In the genomic region with DNA sequence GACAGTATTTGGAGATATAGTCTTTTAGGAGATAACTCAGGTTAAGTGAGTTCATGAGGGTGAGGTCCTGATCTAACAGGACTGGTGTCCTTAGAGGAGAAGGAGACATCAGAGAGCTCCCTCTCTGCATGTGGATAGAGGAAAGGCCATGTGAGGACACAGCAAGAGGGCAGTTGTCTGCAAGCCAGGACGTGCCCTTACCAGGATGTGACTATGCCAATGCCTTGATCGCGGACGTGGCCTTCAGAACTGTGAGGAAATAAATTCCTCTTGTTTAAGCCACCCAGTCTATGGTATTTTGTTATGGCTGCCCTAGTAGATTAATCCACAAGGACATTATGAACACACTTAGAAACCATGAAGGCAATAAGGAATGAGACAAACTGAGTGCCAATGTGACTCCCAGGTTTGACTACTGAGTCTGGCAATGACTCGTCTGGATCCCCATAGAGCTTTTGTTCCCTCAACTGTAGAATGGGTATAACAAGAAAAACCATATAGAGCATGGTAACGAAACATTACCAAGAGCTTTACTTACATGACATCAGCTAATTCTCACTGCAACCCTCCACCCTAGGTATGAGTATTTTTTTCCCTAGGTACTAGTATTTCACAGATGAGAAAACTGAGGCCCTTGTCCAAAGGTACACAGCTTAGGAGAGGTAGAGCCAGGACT, we compare ENCODE assay signal across 15 cellular contexts. TPM values are rescaled to one million over a fixed set of nuclear protein-coding genes. Genes with fewer than 3 reads are reported as not detected.
DNase-seq lines count a peak whose midpoint lies in the region; ATAC-seq and TF ChIP-seq lines count a peak whose summit lies in the region.
"Had no signal": no experiment of that assay in that cellular context is flagged by ENCODE, and none has a peak within 500 bp of the region (broad histone marks: within the 10 kb centered on the region; RNA-seq: fewer than 3 reads in every experiment).

No MANE protein-coding gene starts in this region.

- H3K27ac Mint-ChIP-seq in naive thymus-derived CD4-positive, alpha-beta T cell = no peak overlapping the region
- H3K27ac Mint-ChIP-seq: CD4-positive, alpha-beta T cell had no signal

- TF ChIP-seq EP300 in ovary (IDR thresholded peaks at IDR 0.05) = no peak

- H3K27me3 ChIP-seq in prostate gland (replicated peaks; ENCODE audit: insufficient read depth) = no peaks in the 10 kb centered on the region
- H3K27me3 ChIP-seq in naive thymus-derived CD4-positive, alpha-beta T cell (ENCODE audit: control insufficient read depth in 2 of 2, insufficient read depth in 2 of 2, low read length in 2 of 2) = no peaks in the 10 kb centered on the region
- no peaks in the 10 kb centered on the region for H3K27me3 ChIP-seq in ovary
- H3K27me3 ChIP-seq: SJSA1 had no signal

- peaks cover 4 to 55% (median 23%) of the 10 kb centered on the region in 5 donors for H3K36me3 Mint-ChIP-seq in naive thymus-derived CD4-positive, alpha-beta T cell

- H3K4me1 Mint-ChIP-seq in naive thymus-derived CD4-positive, alpha-beta T cell = peaks cover 30 to 48% (median 43%) of the 10 kb centered on the region in 7 donors

- no peaks in the 10 kb centered on the region for H3K27me3 Mint-ChIP-seq in naive thymus-derived CD4-positive, alpha-beta T cell
- H3K27me3 Mint-ChIP-seq: CD4-positive, alpha-beta T cell had no signal

- H3K9me3 ChIP-seq in HEK293 (ENCODE audit: control insufficient read depth, insufficient read depth, low read depth, low read length) (no peaks in the 10 kb centered on the region), prostate gland (no peaks in the 10 kb centered on the region), ovary (no peaks in the 10 kb centered on the region)
- no peaks in the 10 kb centered on the region for H3K9me3 ChIP-seq in naive thymus-derived CD4-positive, alpha-beta T cell (ENCODE audit: control insufficient read depth in 2 of 3, low read length in 3 of 3)
- H3K9me3 ChIP-seq: lower lobe of right lung, SJSA1 had no signal

- H3K4me1 ChIP-seq in HEK293 (ENCODE audit: control insufficient read depth, insufficient read depth, low read length) (peaks cover 4% of the 10 kb centered on the region; the same call in 1 of the 2 replicates), prostate gland (replicated peaks) (peaks cover 11% of the 10 kb centered on the region), ovary (ENCODE audit: insufficient read depth) (peaks cover 6% of the 10 kb centered on the region)
- no peaks in the 10 kb centered on the region for H3K4me1 ChIP-seq in naive thymus-derived CD4-positive, alpha-beta T cell (ENCODE audit: control insufficient read depth in 2 of 2, insufficient read depth in 2 of 2, low read length in 2 of 2)

- no peak overlapping the region for H3K4me3 Mint-ChIP-seq in naive thymus-derived CD4-positive, alpha-beta T cell
- H3K4me3 Mint-ChIP-seq: CD4-positive, alpha-beta T cell had no signal

- H3K9me3 Mint-ChIP-seq in naive thymus-derived CD4-positive, alpha-beta T cell = no peaks in the 10 kb centered on the region
- H3K9me3 Mint-ChIP-seq: CD4-positive, alpha-beta T cell had no signal

- POLR2A ChIA-PET in HEK293 (lab: Yijun Ruan, JAX) = no interaction called here
- POLR2A ChIA-PET in naive thymus-derived CD4-positive, alpha-beta T cell (lab: Charles Lee) = no interaction called here

- no peak for TF ChIP-seq POLR2A in prostate gland (IDR thresholded peaks at IDR 0.05)
- TF ChIP-seq POLR2A in ovary (IDR thresholded peaks at IDR 0.05) = no peak

- H3K36me3 ChIP-seq in HEK293 (ENCODE audit: control insufficient read depth in 2 of 2, insufficient read depth in 1 of 2, low read length in 2 of 2) (peaks cover 15 to 72% of the 10 kb centered on the region in 2 experiments), prostate gland (no peaks in the 10 kb centered on the region), ovary (no peaks in the 10 kb centered on the region)
- H3K36me3 ChIP-seq in naive thymus-derived CD4-positive, alpha-beta T cell (ENCODE audit: control insufficient read depth in 2 of 3, insufficient read depth in 3 of 3, low read length in 3 of 3) = peaks cover 3 to 64% (median 23%) of the 10 kb centered on the region in 3 experiments

- CTCF ChIA-PET in HEK293 (lab: Yijun Ruan, JAX) = interaction anchor here (1.3 to 1.5 kb wide), 3 partner anchors 14 to 214 kb away, joined by 4 to 11 read pairs (median 6); no protein-coding TSS in a partner anchor
- CTCF ChIA-PET in naive thymus-derived CD4-positive, alpha-beta T cell (lab: Charles Lee) = no interaction called here

- no peak for TF ChIP-seq CTCF in HEK293 (tag by site-specific recombination; IDR thresholded peaks at IDR 0.05)
- TF ChIP-seq CTCF in prostate gland (IDR thresholded peaks at IDR 0.05) = no peak
- TF ChIP-seq CTCF in ovary (IDR thresholded peaks at IDR 0.05) = no peak

- H3K27ac ChIP-seq in HEK293 (ENCODE audit: extremely low read depth, low read depth, low read length) = no peak overlapping the region
- peak overlapping the region; percentile 49 to 91 for H3K27ac ChIP-seq in prostate gland
- no peak overlapping the region for H3K27ac ChIP-seq in naive thymus-derived CD4-positive, alpha-beta T cell (ENCODE audit: low read depth, low read length)
- no peak overlapping the region for H3K27ac ChIP-seq in ovary
- H3K27ac ChIP-seq: SJSA1 had no signal

- WGBS in prostate gland = 54% methylated on average over 6 of the region's 6 CpGs
- WGBS in ovary, 3 donors = 45 to 74% (median 51%) methylated on average over 6 of the region's 6 CpGs

- H3K4me3 ChIP-seq in HEK293 (ENCODE audit: low read depth, low read length) (no peak overlapping the region), prostate gland (no peak overlapping the region), ovary (no peak overlapping the region)
- no peak overlapping the region for H3K4me3 ChIP-seq in naive thymus-derived CD4-positive, alpha-beta T cell (ENCODE audit: low read length)
- H3K4me3 ChIP-seq: lower lobe of right lung, SJSA1 had no signal

- ATAC-seq in SK-N-SH treated with all-trans-retinoic acid at 6 μM for 48 hours (peak; percentile 18), HG03159 (IDR thresholded peaks at IDR 0.05; ENCODE audit: unreplicated experiment) (no peak)
- ATAC-seq in naive thymus-derived CD4-positive, alpha-beta T cell = no peak

- intact Hi-C loops in prostate gland (cut with DNase I) (no loop called here), ovary (cut with DNase I) (loop anchor here in 1 of 4 donors (10.0 kb wide), 1 partner anchor 92 kb away; a partner anchor contains a TSS)
- intact Hi-C loops in naive thymus-derived CD4-positive, alpha-beta T cell (cut with micrococcal nuclease) = no loop called here

- peak; percentile 86 for DNase-seq in fibroblast of gingiva (ENCODE audit: low read depth)
- DNase-seq in prostate gland (ENCODE audit: low spot score) = peak; percentile 56
- no peak for DNase-seq in naive thymus-derived CD4-positive, alpha-beta T cell
- no peak for DNase-seq in T1000 (lab: John Stamatoyannopoulos, UW)
- DNase-seq in ovary = no peak
- DNase-seq: activated gamma-delta T cell treated with Interleukin-2 at 50 U/mL for 16 hours; CD4-positive, alpha-beta T cell; lower lobe of right lung; NCI-H1092 treated with DMSO at 0.1 percent for 48 hours; occipital lobe; stimulated activated CD4-positive, alpha-beta T cell treated with anti-CD3 and anti-CD28 coated beads, Interleukin-2, amount 100 ng/mL, for 48 hours had no signal

TF ChIP-seq in HEK293, 187 proteins besides CTCF, POLR2A, EP300 and RAD21 (continues in another document):
- TF ChIP-seq, protein P1, sequence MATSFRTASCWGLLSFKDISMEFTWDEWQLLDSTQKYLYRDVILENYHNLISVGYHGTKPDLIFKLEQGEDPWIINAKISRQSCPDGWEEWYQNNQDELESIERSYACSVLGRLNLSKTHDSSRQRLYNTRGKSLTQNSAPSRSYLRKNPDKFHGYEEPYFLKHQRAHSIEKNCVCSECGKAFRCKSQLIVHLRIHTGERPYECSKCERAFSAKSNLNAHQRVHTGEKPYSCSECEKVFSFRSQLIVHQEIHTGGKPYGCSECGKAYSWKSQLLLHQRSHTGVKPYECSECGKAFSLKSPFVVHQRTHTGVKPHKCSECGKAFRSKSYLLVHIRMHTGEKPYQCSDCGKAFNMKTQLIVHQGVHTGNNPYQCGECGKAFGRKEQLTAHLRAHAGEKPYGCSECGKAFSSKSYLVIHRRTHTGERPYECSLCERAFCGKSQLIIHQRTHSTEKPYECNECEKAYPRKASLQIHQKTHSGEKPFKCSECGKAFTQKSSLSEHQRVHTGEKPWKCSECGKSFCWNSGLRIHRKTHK (tag by site-specific recombination; IDR thresholded peaks at IDR 0.05) = no peak

TF ChIP-seq in SK-N-SH treated with all-trans-retinoic acid at 6 μM for 48 hours, 23 proteins besides CTCF, POLR2A, EP300 and RAD21 (continues in another document):
- TF ChIP-seq, protein P2, sequence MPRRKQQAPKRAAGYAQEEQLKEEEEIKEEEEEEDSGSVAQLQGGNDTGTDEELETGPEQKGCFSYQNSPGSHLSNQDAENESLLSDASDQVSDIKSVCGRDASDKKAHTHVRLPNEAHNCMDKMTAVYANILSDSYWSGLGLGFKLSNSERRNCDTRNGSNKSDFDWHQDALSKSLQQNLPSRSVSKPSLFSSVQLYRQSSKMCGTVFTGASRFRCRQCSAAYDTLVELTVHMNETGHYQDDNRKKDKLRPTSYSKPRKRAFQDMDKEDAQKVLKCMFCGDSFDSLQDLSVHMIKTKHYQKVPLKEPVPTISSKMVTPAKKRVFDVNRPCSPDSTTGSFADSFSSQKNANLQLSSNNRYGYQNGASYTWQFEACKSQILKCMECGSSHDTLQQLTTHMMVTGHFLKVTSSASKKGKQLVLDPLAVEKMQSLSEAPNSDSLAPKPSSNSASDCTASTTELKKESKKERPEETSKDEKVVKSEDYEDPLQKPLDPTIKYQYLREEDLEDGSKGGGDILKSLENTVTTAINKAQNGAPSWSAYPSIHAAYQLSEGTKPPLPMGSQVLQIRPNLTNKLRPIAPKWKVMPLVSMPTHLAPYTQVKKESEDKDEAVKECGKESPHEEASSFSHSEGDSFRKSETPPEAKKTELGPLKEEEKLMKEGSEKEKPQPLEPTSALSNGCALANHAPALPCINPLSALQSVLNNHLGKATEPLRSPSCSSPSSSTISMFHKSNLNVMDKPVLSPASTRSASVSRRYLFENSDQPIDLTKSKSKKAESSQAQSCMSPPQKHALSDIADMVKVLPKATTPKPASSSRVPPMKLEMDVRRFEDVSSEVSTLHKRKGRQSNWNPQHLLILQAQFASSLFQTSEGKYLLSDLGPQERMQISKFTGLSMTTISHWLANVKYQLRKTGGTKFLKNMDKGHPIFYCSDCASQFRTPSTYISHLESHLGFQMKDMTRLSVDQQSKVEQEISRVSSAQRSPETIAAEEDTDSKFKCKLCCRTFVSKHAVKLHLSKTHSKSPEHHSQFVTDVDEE (CRISPR knock-in tag; IDR thresholded peaks at IDR 0.05) = no peak
- TF ChIP-seq ZC3H10 (CRISPR knock-in tag; IDR thresholded peaks at IDR 0.05) = no peak

RNA-seq across cellular contexts. Expression of a gene that starts 6.5 kb away (rescaled TPM):
- total RNA-seq in prostate gland (10 to 100 TPM; 33.4 to 41.4 TPM), ovary (10 to 100 TPM; 14.4 to 29.6 (median 19.6) TPM)
- 10 to 100 TPM; 14.5 to 20.6 (median 17.9) TPM for total RNA-seq in naive thymus-derived CD4-positive, alpha-beta T cell
- polyA plus RNA-seq in naive thymus-derived CD4-positive, alpha-beta T cell = 1 to 10 TPM; 1.8 to 6.1 TPM
- 1 to 10 TPM; 7.6 to 9.1 TPM for polyA plus RNA-seq in ovary

RNA-seq across cellular contexts. Expression of a gene that starts 26.2 kb away (rescaled TPM):
- total RNA-seq in prostate gland (10 to 100 TPM; 45.7 to 48.6 TPM), ovary (100 to 1,000 TPM in 1 of 7 donors, 10 to 100 TPM in 6; 27.1 to 156 (median 49.6) TPM)
- 10 to 100 TPM in 4 of 5 experiments, 1 to 10 TPM in 1; 2.6 to 16.3 (median 12.3) TPM for total RNA-seq in naive thymus-derived CD4-positive, alpha-beta T cell
- 10 to 100 TPM in 1 of 2 donors, 1 to 10 TPM in 1; 3.8 to 11.0 TPM for polyA plus RNA-seq in naive thymus-derived CD4-positive, alpha-beta T cell
- polyA plus RNA-seq in ovary = 10 to 100 TPM; 29.9 to 46.6 TPM

Comparison
In these comparisons a context has a peak if more than half of its experiments do, and no peak if none do; other contexts are left out.
1. H3K27ac ChIP-seq: peak in prostate gland (2 of 2); none in HEK293 (single experiment), naive thymus-derived CD4-positive, alpha-beta T cell (single experiment) and ovary (0 of 2).
2. DNase-seq: peak in fibroblast of gingiva (single experiment) and prostate gland (single experiment); none in naive thymus-derived CD4-positive, alpha-beta T cell (0 of 9), T1000 (single experiment) and ovary (0 of 5).